Comparison of ENCODE assay signal across 9 cellular contexts in the genomic region with DNA sequence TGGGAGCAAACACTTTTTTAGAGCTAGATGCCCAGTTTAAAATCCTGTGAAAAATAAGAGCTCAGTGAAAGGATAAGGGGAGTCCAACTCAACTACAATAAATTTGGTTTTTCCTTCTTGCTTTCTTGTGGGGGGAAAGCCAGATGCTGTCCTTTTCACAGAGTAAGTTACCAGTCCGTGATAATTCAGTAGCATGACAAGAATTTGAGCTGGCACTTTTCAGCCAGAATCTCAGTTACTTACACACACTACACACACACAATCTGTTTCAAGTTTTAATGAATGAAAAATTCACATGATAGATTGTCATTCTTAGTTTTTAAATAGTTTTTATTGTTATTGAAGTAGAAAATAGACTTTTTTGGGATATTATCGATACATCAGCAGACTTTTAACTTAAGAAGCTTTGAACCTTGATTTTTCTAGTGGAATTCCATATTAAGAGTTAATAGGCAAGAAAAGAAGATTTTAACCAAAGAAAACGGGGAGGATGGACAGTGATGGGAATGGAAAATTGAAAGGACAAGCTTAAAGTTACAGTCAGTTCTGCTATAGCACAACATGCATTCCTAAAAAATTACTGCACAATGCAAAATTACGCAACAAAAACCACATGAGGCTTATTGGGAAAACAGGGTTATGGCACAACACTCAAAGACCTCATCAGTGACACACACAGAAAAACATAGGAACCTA. TPM values are rescaled to one million over a fixed set of nuclear protein-coding genes. Genes with fewer than 3 reads are reported as not detected.
DNase-seq lines count a peak whose midpoint lies in the region; ATAC-seq and TF ChIP-seq lines count a peak whose summit lies in the region.
"Had no signal": no experiment of that assay in that cellular context is flagged by ENCODE, and none has a peak within 500 bp of the region (broad histone marks: within the 10 kb centered on the region; RNA-seq: fewer than 3 reads in every experiment).

No MANE protein-coding gene starts in this region.

- peak; percentile 82 for DNase-seq in GM03348 (ENCODE audit: low spot score)
- DNase-seq in RWPE1 (ENCODE audit: low spot score), result peak; percentile 59
- DNase-seq in fibroblast of mammary gland (ENCODE audit: low read depth), result peak; percentile 99
- DNase-seq in sciatic nerve (ENCODE audit: low spot score), result no peak
- DNase-seq in cerebellar nuclear complex (lab: John Stamatoyannopoulos, UW), result no peak
- DNase-seq in GM19238 (ENCODE audit: insufficient read length, low spot score), result no peak
- DNase-seq in stimulated activated CD4-positive, alpha-beta T cell treated with anti-CD3 and anti-CD28 coated beads, Interleukin-15, amount 100 ng/mL, for 24 hours, result no peak
- DNase-seq: NCI-H1048 had no signal

- peak; percentile 94 for ATAC-seq in sciatic nerve
- no peak for ATAC-seq in HG03439 (IDR thresholded peaks at IDR 0.05; ENCODE audit: unreplicated experiment)

- intact Hi-C loops in sciatic nerve (cut with DNase I), result no loop called here

- POLR2A ChIA-PET in RWPE1 (lab: Yijun Ruan, JAX; ENCODE audit: low non-redundant PET), result no interaction called here

- peak overlapping the region; percentile 30 for H3K4me3 ChIP-seq in fibroblast of mammary gland (ENCODE audit: control insufficient read depth, low read depth, low read length)

- peak overlapping the region; percentile 78 for H3K27ac ChIP-seq in RWPE1

- TF ChIP-seq CTCF in RWPE1 (conservative IDR thresholded peaks at IDR 0.05; ENCODE audit: low read depth), result no peak
- no peak for TF ChIP-seq CTCF in fibroblast of mammary gland (conservative IDR thresholded peaks at IDR 0.05; ENCODE audit: control insufficient read depth, insufficient read depth, low read depth, low read length)

- CTCF ChIA-PET in RWPE1 (lab: Yijun Ruan, JAX), result no interaction called here

RNA-seq across cellular contexts. Expression of a gene that starts 47.0 kb away (rescaled TPM):
- 49.2 TPM for total RNA-seq in sciatic nerve

Comparison
In these comparisons a context has a peak if more than half of its experiments do, and no peak if none do; other contexts are left out.
1. DNase-seq: peak in GM03348 (single experiment), RWPE1 (single experiment) and fibroblast of mammary gland (single experiment); none in sciatic nerve (single experiment), cerebellar nuclear complex (0 of 2), GM19238 (single experiment) and stimulated activated CD4-positive, alpha-beta T cell treated with anti-CD3 and anti-CD28 coated beads, Interleukin-15, amount 100 ng/mL, for 24 hours (single experiment).